ENCODE assay signal across 8 cellular contexts in genomic region chr1:246506440-246506784, GRCh38. TPM values are rescaled to one million over a fixed set of nuclear protein-coding genes. Genes with fewer than 3 reads are reported as not detected.
DNase-seq lines count a peak whose midpoint lies in the region; ATAC-seq and TF ChIP-seq lines count a peak whose summit lies in the region.

No MANE protein-coding gene starts in this region.

- no TSS peak for BruUV-seq in Panc1 (replicated peaks; lab: Mats Ljungman, UMichigan)

- intact Hi-C loops in Panc1 (cut with micrococcal nuclease; ENCODE audit: unreplicated experiment): no loop called here

- peaks cover 4% of the 10 kb centered on the region; the same call in 1 of the 2 replicates for H3K36me3 ChIP-seq in Panc1 (ENCODE audit: control insufficient read depth, insufficient read depth, low read length)

- POLR2A ChIA-PET in Panc1 (lab: Charles Lee): interaction anchor here (0.5 to 0.7 kb wide), 2 partner anchors 8 to 12 kb away, joined by 3 read pairs; no protein-coding TSS in a partner anchor

- H3K27me3 Mint-ChIP-seq in HFFc6 (ENCODE audit: insufficient read depth) (peaks cover 2% of the 10 kb centered on the region; the same call in 1 of the 2 replicates), nephron progenitor cell (ENCODE audit: low read depth, poor library complexity) (peaks cover 8% of the 10 kb centered on the region)

- H3K4me1 Mint-ChIP-seq in HFFc6 (ENCODE audit: low read depth) (peaks cover 55% of the 10 kb centered on the region), nephron progenitor cell (peaks cover 36% of the 10 kb centered on the region)

- H3K9me3 Mint-ChIP-seq in HFFc6 (no peaks in the 10 kb centered on the region), nephron progenitor cell (no peaks in the 10 kb centered on the region)

- H3K4me3 ChIP-seq in GM12865 (ENCODE audit: low read depth, low read length): peak overlapping the region; percentile 80
- peak overlapping the region; percentile 68 to 77 for H3K4me3 ChIP-seq in Panc1 (ENCODE audit: low read depth in 2 of 2, low read length in 2 of 2)
- peak overlapping the region; percentile 92 for H3K4me3 ChIP-seq in epithelial cell of proximal tubule (ENCODE audit: low read depth, low read length)

- H3K27ac ChIP-seq in Panc1 (ENCODE audit: low read length): peak overlapping the region; percentile 54

- H3K9me3 ChIP-seq in Panc1 (ENCODE audit: control insufficient read depth, insufficient read depth, low read depth, low read length): no peaks in the 10 kb centered on the region

- H3K36me3 Mint-ChIP-seq in HFFc6 (ENCODE audit: low read depth) (peaks cover 20% of the 10 kb centered on the region), nephron progenitor cell (ENCODE audit: low read depth) (peaks cover 16% of the 10 kb centered on the region)

- peaks cover 6% of the 10 kb centered on the region for H3K4me1 ChIP-seq in Panc1 (ENCODE audit: control insufficient read depth, insufficient read depth, low read length)

- CTCF ChIA-PET in Panc1 (lab: Charles Lee): no interaction called here

- 0 out of 2 replicates have a peak, but pooled peaks have one; percentile 8 for ATAC-seq in Panc1

- in situ Hi-C loops in Panc1 (cut with HindIII; ENCODE audit: low pct_unique_long_range_greater_than_20kb, low sequenced_read_pairs): no loop called here

- peak overlapping the region; percentile 12; the same call in 1 of the 2 replicates for H3K27ac Mint-ChIP-seq in HFFc6
- peak overlapping the region; percentile 78 for H3K27ac Mint-ChIP-seq in nephron progenitor cell

- DNase-seq in GM12865 (ENCODE audit: low read depth) (peak; percentile 21), HFFc6 (no peak), Panc1 (ENCODE audit: low read depth, low spot score) (no peak), epithelial cell of proximal tubule (ENCODE audit: low read depth) (no peak), nephron progenitor cell (no peak), NCI-H1436 (lab: John Stamatoyannopoulos, UW) (no peak), foreskin melanocyte (no peak), NCI-H345 (lab: John Stamatoyannopoulos, UW) (no peak)

- no peaks in the 10 kb centered on the region for H3K27me3 ChIP-seq in Panc1 (ENCODE audit: control insufficient read depth, insufficient read depth, low read length)

- H3K4me3 Mint-ChIP-seq in HFFc6: peak overlapping the region; percentile 93
- peak overlapping the region; percentile 89 for H3K4me3 Mint-ChIP-seq in nephron progenitor cell

- no peak for TF ChIP-seq CTCF in GM12865 (IDR thresholded peaks at IDR 0.05; ENCODE audit: insufficient read depth, low read depth, low read length, missing control alignments)
- TF ChIP-seq CTCF in HFFc6 (IDR thresholded peaks at IDR 0.05): no peak
- TF ChIP-seq CTCF in Panc1 (IDR thresholded peaks at IDR 0.05): no peak
- TF ChIP-seq CTCF in epithelial cell of proximal tubule (conservative IDR thresholded peaks at IDR 0.05; ENCODE audit: low read depth, low read length): no peak
- TF ChIP-seq CTCF in nephron progenitor cell (IDR thresholded peaks at IDR 0.05): no peak

RNA-seq across cellular contexts. Expression of gene SMYD3, which starts 0.7 kb away (rescaled TPM):
- 10 to 100 TPM; 28.4 to 37.9 (median 31.2) TPM for total RNA-seq in HFFc6 (2021; fragmentation: NEBNext Ultra II Directional; extraction: Animal tissue kit (Norgen Biotek cat#: 25700))
- total RNA-seq in Panc1 (2021; ENCODE audit: unreplicated experiment) (17.4 TPM), epithelial cell of proximal tubule (18.3 and 23.8 TPM in 2 replicates)
- 16.6 TPM for polyA plus RNA-seq in Panc1 (2012; ENCODE audit: insufficient read length)

RNA-seq across cellular contexts. Expression of gene TFB2M, which starts 59.6 kb away (rescaled TPM):
- 10 to 100 TPM; 21.2 to 25.0 (median 23.0) TPM for total RNA-seq in HFFc6 (2021; fragmentation: NEBNext Ultra II Directional; extraction: Animal tissue kit (Norgen Biotek cat#: 25700))
- total RNA-seq in Panc1 (2021; ENCODE audit: unreplicated experiment) (21.0 TPM), epithelial cell of proximal tubule (15.5 and 16.6 TPM in 2 replicates)
- 13.8 TPM for polyA plus RNA-seq in Panc1 (2012; ENCODE audit: insufficient read length)

RNA-seq across cellular contexts. Expression of gene CNST, which starts 59.8 kb away (rescaled TPM):
- 10 to 100 TPM; 56.4 to 67.9 (median 59.6) TPM for total RNA-seq in HFFc6 (2021; fragmentation: NEBNext Ultra II Directional; extraction: Animal tissue kit (Norgen Biotek cat#: 25700))
- total RNA-seq in Panc1 (2021; ENCODE audit: unreplicated experiment) (18.5 TPM), epithelial cell of proximal tubule (8.3 and 9.2 TPM in 2 replicates)
- polyA plus RNA-seq in Panc1 (2012; ENCODE audit: insufficient read length): 10.6 TPM
